21 cellular contexts compared by ENCODE assay signal in the genomic region with DNA sequence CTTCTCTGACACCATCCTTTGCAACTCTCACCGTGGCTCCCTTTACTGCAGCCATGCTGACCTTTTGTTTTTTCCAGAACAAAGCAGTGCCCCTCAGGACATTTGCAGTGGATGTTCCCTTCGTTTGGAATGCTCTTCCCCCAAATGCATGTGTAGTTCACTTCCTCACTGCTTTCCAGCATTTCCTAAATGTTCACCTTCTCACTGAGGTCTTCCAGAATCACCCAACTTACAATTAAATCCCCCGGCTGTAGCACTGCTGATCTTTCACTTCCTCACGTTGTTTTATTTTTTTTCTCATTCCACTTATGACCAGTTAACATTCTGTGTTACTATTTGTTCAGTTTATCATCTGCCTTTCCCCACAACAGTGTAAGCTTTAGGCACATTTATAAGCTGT.
"Had no signal": no experiment of that assay in that cellular context is flagged by ENCODE, and none has a peak within 500 bp of the region (broad histone marks: within the 10 kb centered on the region; RNA-seq: fewer than 3 reads in every experiment).

No MANE protein-coding gene starts in this region.

- ATAC-seq: gastroesophageal sphincter; left cardiac atrium; lower lobe of right lung; stimulated activated memory B cell treated with anti-CD40 and anti-IgM and Interleukin-4, amounts not matched to agents 10 μg/mL and 1 μg/mL and 100 μg/mL, for 72 hours had no signal

- H3K36me3 Mint-ChIP-seq: naive B cell; stimulated activated memory B cell treated with anti-CD40 and anti-IgM and Interleukin-4, amounts not matched to agents 10 μg/mL and 1 μg/mL and 100 μg/mL, for 72 hours had no signal

- H3K36me3 ChIP-seq: esophagus squamous epithelium, gastroesophageal sphincter, left ventricle myocardium inferior, lower lobe of right lung, ovary, right atrium auricular region, stomach, thoracic aorta, transverse colon had no signal

- H3K4me1 Mint-ChIP-seq: central memory CD8-positive, alpha-beta T cell; naive B cell; nephron; stimulated activated memory B cell treated with anti-CD40 and anti-IgM and Interleukin-4, amounts not matched to agents 10 μg/mL and 1 μg/mL and 100 μg/mL, for 72 hours had no signal

- H3K27me3 ChIP-seq: esophagus squamous epithelium, gastroesophageal sphincter, ovary, right atrium auricular region, stomach, transverse colon had no signal

- H3K4me1 ChIP-seq: gastroesophageal sphincter, lower lobe of right lung, right atrium auricular region, stomach, transverse colon had no signal

- DNase-seq: cortex of kidney; effector memory CD4-positive, alpha-beta T cell; esophagus squamous epithelium; foreskin fibroblast; kidney; left cardiac atrium; left ventricle myocardium inferior; lower lobe of right lung; mesenchymal stem cell; naive B cell; ovary; stimulated activated CD4-positive, alpha-beta T cell treated with anti-CD3 and anti-CD28 coated beads, Interleukin-4, amount 100 ng/mL, for 24 hours; stomach; substantia nigra; transverse colon had no signal

- H3K4me3 ChIP-seq: esophagus squamous epithelium, gastroesophageal sphincter, left ventricle myocardium inferior, lower lobe of right lung, ovary, right atrium auricular region, stomach, thoracic aorta, transverse colon had no signal

- H3K27ac Mint-ChIP-seq: nephron; stimulated activated memory B cell treated with anti-CD40 and anti-IgM and Interleukin-4, amounts not matched to agents 10 μg/mL and 1 μg/mL and 100 μg/mL, for 72 hours had no signal

- H3K9me3 ChIP-seq: esophagus squamous epithelium, gastroesophageal sphincter, left ventricle myocardium inferior, lower lobe of right lung, ovary, right atrium auricular region, stomach, thoracic aorta, transverse colon had no signal

- H3K27ac ChIP-seq: esophagus squamous epithelium, gastroesophageal sphincter, left ventricle myocardium inferior, lower lobe of right lung, ovary, right atrium auricular region, stomach, thoracic aorta, transverse colon had no signal

- H3K27me3 Mint-ChIP-seq: central memory CD8-positive, alpha-beta T cell; naive B cell; stimulated activated memory B cell treated with anti-CD40 and anti-IgM and Interleukin-4, amounts not matched to agents 10 μg/mL and 1 μg/mL and 100 μg/mL, for 72 hours had no signal

- H3K9me3 Mint-ChIP-seq: central memory CD8-positive, alpha-beta T cell; stimulated activated memory B cell treated with anti-CD40 and anti-IgM and Interleukin-4, amounts not matched to agents 10 μg/mL and 1 μg/mL and 100 μg/mL, for 72 hours had no signal

- H3K4me3 Mint-ChIP-seq: central memory CD8-positive, alpha-beta T cell; naive B cell; nephron; stimulated activated memory B cell treated with anti-CD40 and anti-IgM and Interleukin-4, amounts not matched to agents 10 μg/mL and 1 μg/mL and 100 μg/mL, for 72 hours had no signal
